In genomic region chr13:28530729-28531194, GRCh38 we compare ENCODE assay signal across 10 cellular contexts. TPM values are rescaled to one million over a fixed set of nuclear protein-coding genes. Genes with fewer than 3 reads are reported as not detected.
A peak's percentile ranks its signal among the peaks of the same experiment; 100 is the strongest.
DNase-seq lines count a peak whose midpoint lies in the region; ATAC-seq, FAIRE-seq and TF ChIP-seq lines count a peak whose summit lies in the region.
"Had no signal": no experiment of that assay in that cellular context is flagged by ENCODE, and none has a peak within 500 bp of the region (broad histone marks: within the 10 kb centered on the region; RNA-seq: fewer than 3 reads in every experiment).

No MANE protein-coding gene starts in this region.

- H3K4ac ChIP-seq in H1 (replicated peaks; ENCODE audit: insufficient read length, low read depth, low read length), result no peak overlapping the region

- CTCF ChIA-PET in H1 (lab: Charles Lee; ENCODE audit: partially characterized antibody), result interaction anchor here (1.1 kb wide), 1 partner anchor 12 kb away, joined by 3 read pairs; no protein-coding TSS in a partner anchor

- peak overlapping the region; percentile 81 for H4K8ac ChIP-seq in H1 (ENCODE audit: extremely low read depth, insufficient read depth, low read length)

- H3K4me2 ChIP-seq in H1 (ENCODE audit: insufficient read depth in 1 of 2, low read depth in 2 of 2, low read length in 2 of 2), result peak overlapping the region; percentile 89 to 100

- H3K27me3 ChIP-seq in H1 (replicated peaks in 1 of 4; ENCODE audit: control insufficient read depth in 3 of 4, extremely low read depth in 1 of 4, insufficient read depth in 3 of 4, low read length in 3 of 4) (peaks cover 0 to 10% (median 8%) of the 10 kb centered on the region in 4 experiments; a peak in 5 of 7 replicates), psoas muscle (ENCODE audit: insufficient read depth in 3 of 3, low read length in 2 of 3) (peaks cover 0 to 57% (median 4%) of the 10 kb centered on the region in 3 donors)

- H4K5ac ChIP-seq in H1 (ENCODE audit: insufficient read length, low read depth, low read length), result peak overlapping the region; percentile 41

- H3K4me3 ChIP-seq in H1 (ENCODE audit: extremely low read depth in 1 of 4, insufficient read depth in 2 of 4, low read depth in 3 of 4, low read length in 4 of 4), result peak overlapping the region; percentile 58 to 85 (median 72)
- H3K4me3 ChIP-seq in psoas muscle, result peak overlapping the region; percentile 59

- H2BK120ac ChIP-seq in H1 (replicated peaks; ENCODE audit: low read depth, low read length), result no peak overlapping the region

- ATAC-seq in psoas muscle (no peak), HG02623 (IDR thresholded peaks at IDR 0.05; ENCODE audit: unreplicated experiment) (no peak), GM21723 (IDR thresholded peaks at IDR 0.05; ENCODE audit: unreplicated experiment) (no peak)

- H2AK5ac ChIP-seq in H1 (ENCODE audit: low read depth, low read length), result no peak overlapping the region

- intact Hi-C loops in psoas muscle (cut with DNase I), result loop anchor here in 1 of 2 donors (10.0 kb wide), 1 partner anchor 104 kb away; no protein-coding TSS in a partner anchor

- H3K23me2 ChIP-seq in H1 (ENCODE audit: low read depth, low read length), result peaks cover 15% of the 10 kb centered on the region

- TF ChIP-seq EP300 in H1 (IDR thresholded peaks at IDR 0.05; ENCODE audit: borderline replicate concordance in 1 of 2, low read depth in 2 of 2, low read length in 2 of 2), result no peak

- TF ChIP-seq POLR2A in H1 (IDR thresholded peaks at IDR 0.05; ENCODE audit: control extremely low read depth in 1 of 2, low read depth in 2 of 2, low read length in 2 of 2), result no peak

- H3K9ac ChIP-seq in H1 (replicated peaks in 1 of 4; ENCODE audit: extremely low read depth in 1 of 4, low read depth in 3 of 4, low read length in 3 of 4), result peak overlapping the region in 1 of 4 experiments; percentile 44; a peak in 3 of 7 replicates

- POLR2A ChIA-PET in H1 (lab: Charles Lee; ENCODE audit: partially characterized antibody), result interaction anchor here (0.8 to 1.5 kb wide), 5 partner anchors 9 to 128 kb away, joined by 3 to 5 read pairs (median 4); partner anchors contain the start of genes FLT1 and POMP

- peak overlapping the region; percentile 91 for H3K18ac ChIP-seq in H1 (ENCODE audit: extremely low read depth, low read length)

- in situ Hi-C loops in KBM-7 (cut with MboI; ENCODE audit: low pct_unique_long_range_greater_than_20kb, low sequenced_read_pairs), result no loop called here

- H3K56ac ChIP-seq in H1 (replicated peaks; ENCODE audit: insufficient read length, low read depth, low read length), result no peak overlapping the region

- peak overlapping the region; percentile 15; the same call in 1 of the 2 replicates for H2AFZ ChIP-seq in H1 (ENCODE audit: low read length)

- H3K27ac ChIP-seq in H1 (ENCODE audit: low read depth, low read length) (no peak overlapping the region), psoas muscle (no peak overlapping the region)

- peak overlapping the region; percentile 41; the same call in 1 of the 2 replicates for H2BK5ac ChIP-seq in H1 (ENCODE audit: low read depth, low read length)

- 11% methylated on average over 11 of the region's 11 CpGs; no CpG with 5 or more reads in 1 of the 2 experiments for WGBS in H1 (ENCODE audit: extremely low coverage in 1 of 2, insufficient coverage in 1 of 2, insufficient read length in 1 of 2, insufficient replicate concordance in 2 of 2, low coverage in 1 of 2, low lambda C conversion rate in 2 of 2, missing lambda C conversion rate in 1 of 2), 2 experiments
- 10 to 12% (median 12%) methylated on average over 11 of the region's 11 CpGs for WGBS in psoas muscle, 3 donors

- peaks cover 8 to 18% (median 15%) of the 10 kb centered on the region in 4 experiments for H3K4me1 ChIP-seq in H1 (replicated peaks in 1 of 4; ENCODE audit: control insufficient read depth in 3 of 4, insufficient read depth in 4 of 4, low read length in 3 of 4)
- no peaks in the 10 kb centered on the region for H3K4me1 ChIP-seq in psoas muscle

- H3K9me3 ChIP-seq in H1 (ENCODE audit: insufficient read depth in 2 of 2, low read depth in 1 of 2, low read length in 1 of 2) (peaks cover 5 to 6% of the 10 kb centered on the region in 2 experiments; a peak in 3 of 4 replicates), psoas muscle (no peaks in the 10 kb centered on the region)

- peak overlapping the region; percentile 84 for H2BK20ac ChIP-seq in H1 (ENCODE audit: low read length)

- H2BK12ac ChIP-seq in H1 (ENCODE audit: low read depth, low read length), result peak overlapping the region; percentile 99; the same call in 1 of the 2 replicates

- TF ChIP-seq CTCF in H1 (IDR thresholded peaks at IDR 0.05; ENCODE audit: control extremely low read depth in 1 of 3, insufficient read depth in 1 of 3, low read depth in 1 of 3, low read length in 3 of 3) (no peak), psoas muscle (IDR thresholded peaks at IDR 0.05) (no peak)

- peak overlapping the region; percentile 77 for H4K91ac ChIP-seq in H1 (replicated peaks; ENCODE audit: insufficient read length, low read length)

- H3K36me3 ChIP-seq in H1 (ENCODE audit: control insufficient read depth in 2 of 4, insufficient read depth in 4 of 4, low read length in 3 of 4), result no peaks in the 10 kb centered on the region
- H3K36me3 ChIP-seq in psoas muscle (ENCODE audit: insufficient read depth in 1 of 2, low read depth in 1 of 2), result no peaks in the 10 kb centered on the region

- H4K20me1 ChIP-seq in H1 (replicated peaks in 1 of 2; ENCODE audit: control insufficient read depth in 1 of 2, insufficient read depth in 2 of 2, low read length in 2 of 2), result peaks cover 0 to 3% of the 10 kb centered on the region in 2 experiments

- H3K79me2 ChIP-seq in H1 (ENCODE audit: control insufficient read depth in 1 of 2, insufficient read depth in 2 of 2, low read length in 2 of 2), result no peaks in the 10 kb centered on the region; a peak in 1 of 4 replicates

- H3K14ac ChIP-seq in H1 (ENCODE audit: insufficient read length), result no peak overlapping the region

- H3K23ac ChIP-seq in H1 (ENCODE audit: insufficient read length), result no peak overlapping the region

- H2BK15ac ChIP-seq in H1 (ENCODE audit: low read length), result no peak overlapping the region

- no peak; a peak in 1 of 4 replicates for TF ChIP-seq RAD21 in H1 (IDR thresholded peaks at IDR 0.05 in 1 of 2, conservative IDR thresholded peaks at IDR 0.05 in 1 of 2; ENCODE audit: low read depth in 2 of 2, low read length in 2 of 2)

- no peak for FAIRE-seq in H1 (lab: Jason Lieb, UNC)
- no peak for FAIRE-seq in RCC 7860 (lab: Jason Lieb, UNC)
- no peak for FAIRE-seq in HTR-8/SVneo (lab: Jason Lieb, UNC)

- H3K79me1 ChIP-seq in H1 (ENCODE audit: low read depth, low read length), result no peaks in the 10 kb centered on the region

- DNase-seq in DMS53 treated with DMSO at 0.1 percent for 48 hours (lab: John Stamatoyannopoulos, UW; ENCODE audit: unreplicated experiment) (peak; percentile 69), KBM-7 (peak; percentile 65), H1 (ENCODE audit: low read depth in 1 of 2, low spot score in 2 of 2) (no peak), psoas muscle (no peak), RCC 7860 (ENCODE audit: low spot score) (no peak), HTR-8/SVneo (ENCODE audit: insufficient read length, low spot score) (no peak)
- DNase-seq: activated naive CD8-positive, alpha-beta T cell treated with anti-CD3 and anti-CD28 coated beads, Interleukin-2, amount 10 ng/mL, durations not matched to agents 7 days and 5 days; stimulated activated CD8-positive, alpha-beta memory T cell treated with anti-CD3 and anti-CD28 coated beads, Interleukin-4, amount 100 ng/mL, for 48 hours had no signal

TF ChIP-seq in H1, 55 proteins besides CTCF, POLR2A, EP300 and RAD21 (continues in another document):
- TF ChIP-seq ASH2L (IDR thresholded peaks at IDR 0.05; ENCODE audit: low read length) (no peak), CREB1 (IDR thresholded peaks at IDR 0.05) (no peak), EZH2 (IDR thresholded peaks at IDR 0.05; ENCODE audit: low read depth, low read length, severe bottlenecking) (no peak), RNF2 (IDR thresholded peaks at IDR 0.05; ENCODE audit: borderline replicate concordance, low read depth, low read length, missing control alignments, poor library complexity, severe bottlenecking) (no peak), KDM4A (IDR thresholded peaks at IDR 0.05; ENCODE audit: low read depth, low read length, severe bottlenecking) (no peak), NANOG (IDR thresholded peaks at IDR 0.05; ENCODE audit: insufficient read depth, low read depth, low read length, poor library complexity, severe bottlenecking) (peak; percentile 48), HDAC6 (IDR thresholded peaks at IDR 0.05; ENCODE audit: low read depth, low read length) (no peak), TCF12 (IDR thresholded peaks at IDR 0.05; ENCODE audit: low read depth, low read length) (0 out of 2 replicates have a peak, but pooled peaks have one; percentile 4), HDAC2 (IDR thresholded peaks at IDR 0.05; ENCODE audit: borderline replicate concordance in 1 of 2, low read depth in 2 of 2, low read length in 2 of 2) (no peak), SP4 (IDR thresholded peaks at IDR 0.05; ENCODE audit: low read length) (no peak), FOSL1 (IDR thresholded peaks at IDR 0.05; ENCODE audit: insufficient read depth, low read depth, low read length) (no peak), RXRA (IDR thresholded peaks at IDR 0.05; ENCODE audit: insufficient read depth, low read depth, low read length) (no peak)
- TF ChIP-seq, protein P1, sequence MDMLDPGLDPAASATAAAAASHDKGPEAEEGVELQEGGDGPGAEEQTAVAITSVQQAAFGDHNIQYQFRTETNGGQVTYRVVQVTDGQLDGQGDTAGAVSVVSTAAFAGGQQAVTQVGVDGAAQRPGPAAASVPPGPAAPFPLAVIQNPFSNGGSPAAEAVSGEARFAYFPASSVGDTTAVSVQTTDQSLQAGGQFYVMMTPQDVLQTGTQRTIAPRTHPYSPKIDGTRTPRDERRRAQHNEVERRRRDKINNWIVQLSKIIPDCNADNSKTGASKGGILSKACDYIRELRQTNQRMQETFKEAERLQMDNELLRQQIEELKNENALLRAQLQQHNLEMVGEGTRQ (IDR thresholded peaks at IDR 0.05; ENCODE audit: low read length), result no peak

RNA-seq across cellular contexts. Expression of gene FLT1, which starts 35.8 kb away (rescaled TPM):
- 82.1 and 90.2 TPM in 2 replicates for total RNA-seq in H1 (2021; fragmentation: NEBNext Ultra II Directional; extraction: Animal tissue kit (Norgen Biotek cat#: 25700))
- polyA plus RNA-seq in H1 (2011; rRNA removed) (19.7 and 25.3 TPM in 2 replicates), psoas muscle (10 to 100 TPM in 2 of 3 donors, 1 to 10 TPM in 1; 9.0 to 11.2 (median 10.7) TPM)
- polyA plus RNA-seq in H1 (2011; cell fraction: cytosol; rRNA removed), result 23.1 TPM
- 64.4 TPM for polyA plus RNA-seq in H1 (2011; cell fraction: nucleus; rRNA removed)
- polyA plus RNA-seq in H1 (2012, experiment 1 of 2), result 31.7 to 56.7 TPM (median 41.7 TPM) in 4 replicates
- polyA plus RNA-seq in H1 (2012, experiment 2 of 2), result 3.4 TPM
- polyA plus RNA-seq in H1 (2013, experiment 1 of 2), result 79.6 TPM
- 76.6 TPM for polyA plus RNA-seq in H1 (2013, experiment 2 of 2)
- 73.4 and 80.6 TPM in 2 replicates for polyA minus RNA-seq in H1 (2011; rRNA and poly(A)+ RNA removed)
- polyA minus RNA-seq in H1 (2011; cell fraction: cytosol; rRNA and poly(A)+ RNA removed), result 41.2 TPM
- 70.9 TPM for polyA minus RNA-seq in H1 (2011; cell fraction: nucleus; rRNA and poly(A)+ RNA removed)
- 10 to 100 TPM; 15.6 to 38.6 (median 24.4) TPM for total RNA-seq in psoas muscle

Comparison
In these comparisons a context has a peak if more than half of its experiments do, and no peak if none do; other contexts are left out.
1. DNase-seq: peak in DMS53 treated with DMSO at 0.1 percent for 48 hours (single experiment) and KBM-7 (single experiment); none in H1 (0 of 2), psoas muscle (0 of 2), RCC 7860 (single experiment) and HTR-8/SVneo (single experiment).